Comparison of ENCODE assay signal across 23 cellular contexts in genomic region chr4:14807857-14808256, GRCh38.
"Had no signal": no experiment of that assay in that cellular context is flagged by ENCODE, and none has a peak within 500 bp of the region (broad histone marks: within the 10 kb centered on the region; RNA-seq: fewer than 3 reads in every experiment).

No MANE protein-coding gene starts in this region.

- ATAC-seq: HepG2 had no signal

- H3K36me3 ChIP-seq: MG63, SJSA1 had no signal

- H3K4me1 ChIP-seq: SJSA1 had no signal

- H3K27ac ChIP-seq: SJSA1, SK-N-MC had no signal

- H3K9me3 ChIP-seq: MG63, SJSA1 had no signal

- H3K4me3 ChIP-seq: MG63, SJSA1, SK-N-MC had no signal

- H3K27me3 ChIP-seq: MG63, SJSA1 had no signal

- DNase-seq: IMR-90, Karpas-422, KG1, MG63, NCI-H1092, NCI-H1105 treated with DMSO at 0.1 percent for 48 hours, NCI-H1417 treated with DMSO at 0.1 percent for 48 hours, NCI-H146, NCI-H187, NCI-H2029, NCI-H2081 treated with DMSO at 0.1 percent for 48 hours, NCI-H226, NCI-H446, NCI-H510A, NCI-H524 treated with DMSO at 0.1 percent for 48 hours, NCI-H69, NCI-H774, Right ventricle myocardium superior, RPMI8226, SIG-M5 had no signal
